In the genomic region with DNA sequence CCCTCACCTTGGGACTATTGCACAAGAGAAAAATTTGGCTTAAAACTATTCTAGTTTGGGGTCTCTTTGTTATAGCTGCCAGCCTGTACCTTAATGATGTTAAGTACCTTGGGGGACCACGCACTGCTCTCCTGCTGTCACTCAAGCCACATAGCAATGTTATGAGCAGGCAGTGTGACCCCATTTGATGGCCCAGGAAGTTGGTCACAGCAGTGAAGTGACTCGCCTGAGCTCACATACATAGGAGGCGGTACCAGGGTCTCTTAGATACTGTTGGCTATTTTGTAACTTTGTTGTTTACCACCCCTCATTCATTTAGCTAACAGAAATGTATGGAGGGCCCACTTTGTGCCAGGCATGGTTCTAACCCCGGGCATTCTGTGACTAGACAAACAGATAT, we compare ENCODE assay signal across 19 cellular contexts. TPM values are rescaled to one million over a fixed set of nuclear protein-coding genes. Genes with fewer than 3 reads are reported as not detected.
DNase-seq lines count a peak whose midpoint lies in the region; ATAC-seq and TF ChIP-seq lines count a peak whose summit lies in the region.
"Had no signal": no experiment of that assay in that cellular context is flagged by ENCODE, and none has a peak within 500 bp of the region (broad histone marks: within the 10 kb centered on the region; RNA-seq: fewer than 3 reads in every experiment).

No MANE protein-coding gene starts in this region.

- no peaks in the 10 kb centered on the region for H3K79me2 ChIP-seq in neural progenitor cell (ENCODE audit: low read depth)

- peaks cover 8% of the 10 kb centered on the region for H3K27me3 Mint-ChIP-seq in activated CD8-positive, alpha-beta T cell treated with anti-CD3 and anti-CD28 coated beads for 36 hours
- peaks cover 7% of the 10 kb centered on the region for H3K27me3 Mint-ChIP-seq in activated CD8-positive, alpha-beta T cell treated with anti-CD3 and anti-CD28 coated beads, Interleukin-2, amount 10 ng/mL, durations not matched to agents 7 days and 5 days (ENCODE audit: low read depth)
- H3K27me3 Mint-ChIP-seq in neural progenitor cell (ENCODE audit: insufficient read depth, low read depth), result peaks cover 15% of the 10 kb centered on the region

- POLR2A ChIA-PET in activated CD8-positive, alpha-beta T cell treated with anti-CD3 and anti-CD28 coated beads for 36 hours (lab: Charles Lee), result no interaction called here
- POLR2A ChIA-PET in activated CD8-positive, alpha-beta T cell treated with anti-CD3 and anti-CD28 coated beads, Interleukin-2, amount 10 ng/mL, durations not matched to agents 7 days and 5 days (lab: Charles Lee), result no interaction called here

- H2AFZ ChIP-seq in neural progenitor cell (replicated peaks), result no peak overlapping the region
- H2AFZ ChIP-seq: GM23338 had no signal

- no peaks in the 10 kb centered on the region for H3K36me3 ChIP-seq in neural progenitor cell
- H3K36me3 ChIP-seq: BLaER1 had no signal

- H3K27ac Mint-ChIP-seq in activated CD8-positive, alpha-beta T cell treated with anti-CD3 and anti-CD28 coated beads for 36 hours, result no peak overlapping the region
- H3K27ac Mint-ChIP-seq in activated CD8-positive, alpha-beta T cell treated with anti-CD3 and anti-CD28 coated beads, Interleukin-2, amount 10 ng/mL, durations not matched to agents 7 days and 5 days, result no peak overlapping the region
- no peak overlapping the region for H3K27ac Mint-ChIP-seq in neural progenitor cell
- H3K27ac Mint-ChIP-seq: CD8-positive, alpha-beta memory T cell; GM23338 had no signal

- no peak overlapping the region for H3K9ac ChIP-seq in neural progenitor cell
- H3K9ac ChIP-seq: BLaER1 had no signal

- H3K4me1 ChIP-seq in neural progenitor cell, result peaks cover 8% of the 10 kb centered on the region
- H3K4me1 ChIP-seq: Caco-2 had no signal

- DNase-seq in activated CD8-positive, alpha-beta T cell treated with anti-CD3 and anti-CD28 coated beads for 36 hours, result no peak
- no peak for DNase-seq in activated CD8-positive, alpha-beta T cell treated with anti-CD3 and anti-CD28 coated beads, Interleukin-2, amount 10 ng/mL, durations not matched to agents 7 days and 5 days
- DNase-seq in NB4 (ENCODE audit: low read depth) (peak; percentile 30), SW 1271 (lab: John Stamatoyannopoulos, UW) (peak; percentile 19 to 22), renal cortical epithelial cell (ENCODE audit: low read depth) (peak; percentile 18), ureter (ENCODE audit: low spot score) (no peak), neural progenitor cell (ENCODE audit: low spot score) (no peak), pons (ENCODE audit: low spot score) (no peak)
- DNase-seq: AML-193; Caco-2; CD8-positive, alpha-beta memory T cell; DND-41; H7 had no signal

- no peaks in the 10 kb centered on the region for H3K9me3 Mint-ChIP-seq in activated CD8-positive, alpha-beta T cell treated with anti-CD3 and anti-CD28 coated beads for 36 hours
- no peaks in the 10 kb centered on the region for H3K9me3 Mint-ChIP-seq in activated CD8-positive, alpha-beta T cell treated with anti-CD3 and anti-CD28 coated beads, Interleukin-2, amount 10 ng/mL, durations not matched to agents 7 days and 5 days (ENCODE audit: insufficient read depth)
- no peaks in the 10 kb centered on the region for H3K9me3 Mint-ChIP-seq in neural progenitor cell
- H3K9me3 Mint-ChIP-seq: CD8-positive, alpha-beta memory T cell; GM23338 had no signal

- peaks cover 4% of the 10 kb centered on the region for H3F3A ChIP-seq in neural progenitor cell (ENCODE audit: low read depth)

- TF ChIP-seq CTCF in activated CD8-positive, alpha-beta T cell treated with anti-CD3 and anti-CD28 coated beads for 36 hours (IDR thresholded peaks at IDR 0.05), result no peak
- TF ChIP-seq CTCF in NB4 (IDR thresholded peaks at IDR 0.05; ENCODE audit: low read depth, low read length) (no peak), neural progenitor cell (IDR thresholded peaks at IDR 0.05) (no peak)

- no peaks in the 10 kb centered on the region for H3K9me3 ChIP-seq in neural progenitor cell (ENCODE audit: low read depth)
- H3K9me3 ChIP-seq: BLaER1, Caco-2 had no signal

- H3K36me3 Mint-ChIP-seq in activated CD8-positive, alpha-beta T cell treated with anti-CD3 and anti-CD28 coated beads for 36 hours (ENCODE audit: low read depth), result no peaks in the 10 kb centered on the region
- H3K36me3 Mint-ChIP-seq in activated CD8-positive, alpha-beta T cell treated with anti-CD3 and anti-CD28 coated beads, Interleukin-2, amount 10 ng/mL, durations not matched to agents 7 days and 5 days (ENCODE audit: low read depth), result no peaks in the 10 kb centered on the region
- no peaks in the 10 kb centered on the region for H3K36me3 Mint-ChIP-seq in neural progenitor cell
- H3K36me3 Mint-ChIP-seq: CD8-positive, alpha-beta memory T cell had no signal

- no peak overlapping the region for H3K4me3 Mint-ChIP-seq in activated CD8-positive, alpha-beta T cell treated with anti-CD3 and anti-CD28 coated beads for 36 hours
- no peak overlapping the region for H3K4me3 Mint-ChIP-seq in activated CD8-positive, alpha-beta T cell treated with anti-CD3 and anti-CD28 coated beads, Interleukin-2, amount 10 ng/mL, durations not matched to agents 7 days and 5 days
- no peak overlapping the region for H3K4me3 Mint-ChIP-seq in neural progenitor cell
- H3K4me3 Mint-ChIP-seq: CD8-positive, alpha-beta memory T cell; GM23338 had no signal

- no peak overlapping the region for H3K4me2 ChIP-seq in neural progenitor cell
- H3K4me2 ChIP-seq: BLaER1, GM23338 had no signal

- intact Hi-C loops in activated CD8-positive, alpha-beta T cell treated with anti-CD3 and anti-CD28 coated beads for 36 hours (cut with micrococcal nuclease), result no loop called here

- H3K27ac ChIP-seq in neural progenitor cell, result no peak overlapping the region
- H3K27ac ChIP-seq: 22Rv1, BLaER1 had no signal

- ATAC-seq in activated CD8-positive, alpha-beta T cell treated with anti-CD3 and anti-CD28 coated beads for 36 hours, result peak; percentile 58
- ATAC-seq in activated CD8-positive, alpha-beta T cell treated with anti-CD3 and anti-CD28 coated beads, Interleukin-2, amount 10 ng/mL, durations not matched to agents 7 days and 5 days, result no peak
- ATAC-seq: GM12878, GM23338, HepG2 had no signal

- CTCF ChIA-PET in activated CD8-positive, alpha-beta T cell treated with anti-CD3 and anti-CD28 coated beads for 36 hours (lab: Charles Lee), result interaction anchor here (1.6 kb wide), 1 partner anchor 53 kb away, joined by 3 read pairs; no protein-coding TSS in a partner anchor
- CTCF ChIA-PET in activated CD8-positive, alpha-beta T cell treated with anti-CD3 and anti-CD28 coated beads, Interleukin-2, amount 10 ng/mL, durations not matched to agents 7 days and 5 days (lab: Charles Lee), result no interaction called here

- no peaks in the 10 kb centered on the region for H3K4me1 Mint-ChIP-seq in activated CD8-positive, alpha-beta T cell treated with anti-CD3 and anti-CD28 coated beads for 36 hours (ENCODE audit: low read depth)
- H3K4me1 Mint-ChIP-seq in activated CD8-positive, alpha-beta T cell treated with anti-CD3 and anti-CD28 coated beads, Interleukin-2, amount 10 ng/mL, durations not matched to agents 7 days and 5 days (ENCODE audit: low read depth), result no peaks in the 10 kb centered on the region
- peaks cover 34% of the 10 kb centered on the region for H3K4me1 Mint-ChIP-seq in neural progenitor cell
- H3K4me1 Mint-ChIP-seq: CD8-positive, alpha-beta memory T cell had no signal

- no peak for TF ChIP-seq POLR2A in NB4 (IDR thresholded peaks at IDR 0.05; ENCODE audit: extremely low read depth, insufficient read length)

- no peaks in the 10 kb centered on the region for H4K20me1 ChIP-seq in neural progenitor cell (ENCODE audit: low read depth)
- H4K20me1 ChIP-seq: BLaER1 had no signal

- H3K27me3 ChIP-seq in neural progenitor cell, result no peaks in the 10 kb centered on the region
- H3K27me3 ChIP-seq: BLaER1 had no signal

- H3K4me3 ChIP-seq in NB4 (ENCODE audit: low read depth, low read length) (no peak overlapping the region), neural progenitor cell (no peak overlapping the region)
- H3K4me3 ChIP-seq: BLaER1, GM12878, GM23338 had no signal

RNA-seq across cellular contexts. Expression of a gene that starts 16.4 kb away (rescaled TPM):
- total RNA-seq in activated CD8-positive, alpha-beta T cell treated with anti-CD3 and anti-CD28 coated beads for 36 hours, result not detected
- total RNA-seq in activated CD8-positive, alpha-beta T cell treated with anti-CD3 and anti-CD28 coated beads, Interleukin-2, amount 10 ng/mL, durations not matched to agents 7 days and 5 days, result not detected
- total RNA-seq in renal cortical epithelial cell (not detected in 2 replicates), ureter (not detected), neural progenitor cell (ENCODE audit: low replicate concordance) (not detected in 2 replicates)
- total RNA-seq: Caco-2; CD8-positive, alpha-beta memory T cell; G401; GM12878; H7; HepG2 had no signal

RNA-seq across cellular contexts. Expression of a gene that starts 32.5 kb away (rescaled TPM):
- under 1 TPM; 0.16 to 0.63 TPM for total RNA-seq in activated CD8-positive, alpha-beta T cell treated with anti-CD3 and anti-CD28 coated beads for 36 hours
- total RNA-seq in activated CD8-positive, alpha-beta T cell treated with anti-CD3 and anti-CD28 coated beads, Interleukin-2, amount 10 ng/mL, durations not matched to agents 7 days and 5 days, result under 1 TPM in 1 of 2 experiments, not detected in 1; 0.18 TPM
- total RNA-seq in renal cortical epithelial cell, result 0.35 TPM in 1 of 2 replicates, not detected in the other
- 0.42 TPM for total RNA-seq in ureter
- not detected in 2 replicates for total RNA-seq in neural progenitor cell (ENCODE audit: low replicate concordance)
- total RNA-seq: Caco-2, G401, H7, HepG2 had no signal

RNA-seq across cellular contexts. Expression of a gene that starts 36.6 kb away (rescaled TPM):
- 10 to 100 TPM; 59.3 to 62.6 TPM for total RNA-seq in activated CD8-positive, alpha-beta T cell treated with anti-CD3 and anti-CD28 coated beads for 36 hours
- total RNA-seq in activated CD8-positive, alpha-beta T cell treated with anti-CD3 and anti-CD28 coated beads, Interleukin-2, amount 10 ng/mL, durations not matched to agents 7 days and 5 days, result 10 to 100 TPM; 53.4 to 62.3 TPM
- total RNA-seq in renal cortical epithelial cell (11.1 and 24.5 TPM in 2 replicates), ureter (66.4 TPM), neural progenitor cell (ENCODE audit: low replicate concordance) (23.3 and 70.3 TPM in 2 replicates)

Comparison
In these comparisons a context has a peak if more than half of its experiments do, and no peak if none do; other contexts are left out.
1. DNase-seq: peak in NB4 (single experiment), SW 1271 (2 of 2) and renal cortical epithelial cell (single experiment); none in activated CD8-positive, alpha-beta T cell treated with anti-CD3 and anti-CD28 coated beads for 36 hours (single experiment), activated CD8-positive, alpha-beta T cell treated with anti-CD3 and anti-CD28 coated beads, Interleukin-2, amount 10 ng/mL, durations not matched to agents 7 days and 5 days (single experiment), ureter (single experiment), neural progenitor cell (single experiment) and pons (single experiment).